Comparison of ENCODE assay signal across 11 cellular contexts in genomic region chr20:16158976-16159286, GRCh38.
DNase-seq lines count a peak whose midpoint lies in the region; ATAC-seq and TF ChIP-seq lines count a peak whose summit lies in the region.
"Had no signal": no experiment of that assay in that cellular context is flagged by ENCODE, and none has a peak within 500 bp of the region (broad histone marks: within the 10 kb centered on the region; RNA-seq: fewer than 3 reads in every experiment).

No MANE protein-coding gene starts in this region.

- WGBS in testis, 2 donors = 81 to 92% methylated on average over 2 of the region's 2 CpGs

- H3K27ac ChIP-seq in SU-DHL-6 (ENCODE audit: low read depth, low read length) (0 out of 2 replicates have a peak overlapping the region, but pooled peaks have one; percentile 20), testis (no peak overlapping the region)
- H3K27ac ChIP-seq: RWPE1 had no signal

- intact Hi-C loops in testis (cut with DNase I; ENCODE audit: low total_unique reads) = no loop called here
- intact Hi-C loops in cardiac septum (cut with DNase I) = no loop called here

- H3K4me2 ChIP-seq in SU-DHL-6 (ENCODE audit: low read depth, low read length, poor library complexity, severe bottlenecking) = peak overlapping the region; percentile 18

- TF ChIP-seq CTCF in SU-DHL-6 (IDR thresholded peaks at IDR 0.05; ENCODE audit: insufficient read depth, low read length, poor library complexity, severe bottlenecking) (no peak), testis (IDR thresholded peaks at IDR 0.05) (no peak)

- DNase-seq in SW 1271 (lab: John Stamatoyannopoulos, UW) (no peak), testis (no peak), cardiac septum (ENCODE audit: low spot score) (no peak)
- no peak for DNase-seq in activated CD4-positive, CD25-positive, alpha-beta regulatory T cell treated with anti-CD3 and anti-CD28 coated beads, Interleukin-2, amount 50 U/mL, for 72 hours
- DNase-seq: activated effector memory CD4-positive, alpha-beta T cell treated with Interleukin-2 at 50 U/mL for 16 hours; NCI-H1694 treated with DMSO at 0.1 percent for 48 hours had no signal

- H3K36me3 ChIP-seq in SU-DHL-6 (ENCODE audit: low read length) = no peaks in the 10 kb centered on the region
- H3K36me3 ChIP-seq in testis (ENCODE audit: low read depth, missing control alignments) = no peaks in the 10 kb centered on the region

- no peaks in the 10 kb centered on the region for H3F3A ChIP-seq in SU-DHL-6 (ENCODE audit: insufficient read depth)

- H3K9me2 ChIP-seq in SU-DHL-6 (replicated peaks; ENCODE audit: insufficient read depth, low read length) = no peaks in the 10 kb centered on the region

- no peak overlapping the region for H3K9ac ChIP-seq in SU-DHL-6 (ENCODE audit: low read length)

- ATAC-seq in GM18517 (IDR thresholded peaks at IDR 0.05; ENCODE audit: unreplicated experiment) (peak; percentile 55), GM21423 (IDR thresholded peaks at IDR 0.05; ENCODE audit: unreplicated experiment) (peak; percentile 45), HG03095 (IDR thresholded peaks at IDR 0.05; ENCODE audit: unreplicated experiment) (peak; percentile 47)

- no peaks in the 10 kb centered on the region for H3K9me3 ChIP-seq in SU-DHL-6 (ENCODE audit: insufficient read depth, low read length)
- no peaks in the 10 kb centered on the region for H3K9me3 ChIP-seq in testis

- no peaks in the 10 kb centered on the region for H3K4me1 ChIP-seq in testis

- H3K79me2 ChIP-seq in SU-DHL-6 (ENCODE audit: insufficient read depth, low read length) = no peaks in the 10 kb centered on the region

- no peak overlapping the region for H2AFZ ChIP-seq in SU-DHL-6 (ENCODE audit: low read depth, low read length, severe bottlenecking)

- H3K4me3 ChIP-seq in SU-DHL-6 (ENCODE audit: insufficient read depth, low read length, poor library complexity, severe bottlenecking) = no peak overlapping the region
- no peak overlapping the region for H3K4me3 ChIP-seq in testis

- no peaks in the 10 kb centered on the region for H3K27me3 ChIP-seq in SU-DHL-6 (ENCODE audit: low read length)
- no peaks in the 10 kb centered on the region for H3K27me3 ChIP-seq in testis

- no peaks in the 10 kb centered on the region for H4K20me1 ChIP-seq in SU-DHL-6 (ENCODE audit: low read depth, low read length)

- TF ChIP-seq POLR2A in testis (IDR thresholded peaks at IDR 0.05) = no peak
